Comparison of ENCODE assay signal across 3 cellular contexts in genomic region chr3:13249630-13250395, GRCh38.
TF ChIP-seq lines count a peak whose summit lies in the region.

No MANE protein-coding gene starts in this region.

TF ChIP-seq in K562, 482 proteins besides CTCF, POLR2A, EP300 and RAD21:
- TF ChIP-seq USF1 (CRISPR knock-in tag; IDR thresholded peaks at IDR 0.05) (0 out of 2 replicates have a peak, but pooled peaks have one; percentile 9), RFX1 (IDR thresholded peaks at IDR 0.05) (peak; percentile 63), ZNF778 (CRISPR knock-in tag; IDR thresholded peaks at IDR 0.05) (no peak)

TF ChIP-seq in GM23338, 12 proteins besides CTCF, POLR2A, EP300 and RAD21 (continued from another document):
- TF ChIP-seq ZNF331 (CRISPR knock-in tag; IDR thresholded peaks at IDR 0.05; ENCODE audit: low read depth) (no peak), CREB1 (CRISPR knock-in tag; IDR thresholded peaks at IDR 0.05; ENCODE audit: low read depth) (no peak), NANOG (IDR thresholded peaks at IDR 0.05; ENCODE audit: borderline replicate concordance) (no peak), POLR2AphosphoS5 (IDR thresholded peaks at IDR 0.05; ENCODE audit: low read depth) (no peak), STAT1 (IDR thresholded peaks at IDR 0.05; ENCODE audit: unreplicated experiment) (no peak), ZNF462 (CRISPR knock-in tag; IDR thresholded peaks at IDR 0.05) (no peak), EZH2phosphoT487 (IDR thresholded peaks at IDR 0.05; ENCODE audit: unreplicated experiment) (no peak), ETS1 (IDR thresholded peaks at IDR 0.05) (no peak), ZNF114 (CRISPR knock-in tag; IDR thresholded peaks at IDR 0.05) (no peak), JUNB (IDR thresholded peaks at IDR 0.05; ENCODE audit: unreplicated experiment) (no peak)
- TF ChIP-seq, protein P1, sequence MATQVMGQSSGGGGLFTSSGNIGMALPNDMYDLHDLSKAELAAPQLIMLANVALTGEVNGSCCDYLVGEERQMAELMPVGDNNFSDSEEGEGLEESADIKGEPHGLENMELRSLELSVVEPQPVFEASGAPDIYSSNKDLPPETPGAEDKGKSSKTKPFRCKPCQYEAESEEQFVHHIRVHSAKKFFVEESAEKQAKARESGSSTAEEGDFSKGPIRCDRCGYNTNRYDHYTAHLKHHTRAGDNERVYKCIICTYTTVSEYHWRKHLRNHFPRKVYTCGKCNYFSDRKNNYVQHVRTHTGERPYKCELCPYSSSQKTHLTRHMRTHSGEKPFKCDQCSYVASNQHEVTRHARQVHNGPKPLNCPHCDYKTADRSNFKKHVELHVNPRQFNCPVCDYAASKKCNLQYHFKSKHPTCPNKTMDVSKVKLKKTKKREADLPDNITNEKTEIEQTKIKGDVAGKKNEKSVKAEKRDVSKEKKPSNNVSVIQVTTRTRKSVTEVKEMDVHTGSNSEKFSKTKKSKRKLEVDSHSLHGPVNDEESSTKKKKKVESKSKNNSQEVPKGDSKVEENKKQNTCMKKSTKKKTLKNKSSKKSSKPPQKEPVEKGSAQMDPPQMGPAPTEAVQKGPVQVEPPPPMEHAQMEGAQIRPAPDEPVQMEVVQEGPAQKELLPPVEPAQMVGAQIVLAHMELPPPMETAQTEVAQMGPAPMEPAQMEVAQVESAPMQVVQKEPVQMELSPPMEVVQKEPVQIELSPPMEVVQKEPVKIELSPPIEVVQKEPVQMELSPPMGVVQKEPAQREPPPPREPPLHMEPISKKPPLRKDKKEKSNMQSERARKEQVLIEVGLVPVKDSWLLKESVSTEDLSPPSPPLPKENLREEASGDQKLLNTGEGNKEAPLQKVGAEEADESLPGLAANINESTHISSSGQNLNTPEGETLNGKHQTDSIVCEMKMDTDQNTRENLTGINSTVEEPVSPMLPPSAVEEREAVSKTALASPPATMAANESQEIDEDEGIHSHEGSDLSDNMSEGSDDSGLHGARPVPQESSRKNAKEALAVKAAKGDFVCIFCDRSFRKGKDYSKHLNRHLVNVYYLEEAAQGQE (IDR thresholded peaks at IDR 0.05; ENCODE audit: unreplicated experiment) = no peak

TF ChIP-seq in SK-N-SH, 30 proteins besides CTCF, POLR2A, EP300 and RAD21 (continued from another document):
- TF ChIP-seq MXI1 (IDR thresholded peaks at IDR 0.05; ENCODE audit: low read depth, low read length) = no peak
- TF ChIP-seq NFIC (IDR thresholded peaks at IDR 0.05; ENCODE audit: borderline replicate concordance) = no peak
- TF ChIP-seq EZH2phosphoT487 (IDR thresholded peaks at IDR 0.05; ENCODE audit: borderline replicate concordance, low read depth) = no peak
- no peak for TF ChIP-seq GATA2 (CRISPR knock-in tag; IDR thresholded peaks at IDR 0.05)
- no peak for TF ChIP-seq GABPA (IDR thresholded peaks at IDR 0.05; ENCODE audit: low read depth)
- TF ChIP-seq, protein P2, sequence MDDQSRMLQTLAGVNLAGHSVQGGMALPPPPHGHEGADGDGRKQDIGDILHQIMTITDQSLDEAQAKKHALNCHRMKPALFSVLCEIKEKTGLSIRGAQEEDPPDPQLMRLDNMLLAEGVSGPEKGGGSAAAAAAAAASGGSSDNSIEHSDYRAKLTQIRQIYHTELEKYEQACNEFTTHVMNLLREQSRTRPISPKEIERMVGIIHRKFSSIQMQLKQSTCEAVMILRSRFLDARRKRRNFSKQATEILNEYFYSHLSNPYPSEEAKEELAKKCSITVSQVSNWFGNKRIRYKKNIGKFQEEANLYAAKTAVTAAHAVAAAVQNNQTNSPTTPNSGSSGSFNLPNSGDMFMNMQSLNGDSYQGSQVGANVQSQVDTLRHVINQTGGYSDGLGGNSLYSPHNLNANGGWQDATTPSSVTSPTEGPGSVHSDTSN (IDR thresholded peaks at IDR 0.05) = no peak
- no peak for TF ChIP-seq TEAD4 (IDR thresholded peaks at IDR 0.05; ENCODE audit: borderline replicate concordance, insufficient read depth)
- TF ChIP-seq, protein P3, sequence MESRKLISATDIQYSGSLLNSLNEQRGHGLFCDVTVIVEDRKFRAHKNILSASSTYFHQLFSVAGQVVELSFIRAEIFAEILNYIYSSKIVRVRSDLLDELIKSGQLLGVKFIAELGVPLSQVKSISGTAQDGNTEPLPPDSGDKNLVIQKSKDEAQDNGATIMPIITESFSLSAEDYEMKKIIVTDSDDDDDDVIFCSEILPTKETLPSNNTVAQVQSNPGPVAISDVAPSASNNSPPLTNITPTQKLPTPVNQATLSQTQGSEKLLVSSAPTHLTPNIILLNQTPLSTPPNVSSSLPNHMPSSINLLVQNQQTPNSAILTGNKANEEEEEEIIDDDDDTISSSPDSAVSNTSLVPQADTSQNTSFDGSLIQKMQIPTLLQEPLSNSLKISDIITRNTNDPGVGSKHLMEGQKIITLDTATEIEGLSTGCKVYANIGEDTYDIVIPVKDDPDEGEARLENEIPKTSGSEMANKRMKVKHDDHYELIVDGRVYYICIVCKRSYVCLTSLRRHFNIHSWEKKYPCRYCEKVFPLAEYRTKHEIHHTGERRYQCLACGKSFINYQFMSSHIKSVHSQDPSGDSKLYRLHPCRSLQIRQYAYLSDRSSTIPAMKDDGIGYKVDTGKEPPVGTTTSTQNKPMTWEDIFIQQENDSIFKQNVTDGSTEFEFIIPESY (IDR thresholded peaks at IDR 0.05; ENCODE audit: borderline replicate concordance, low read depth) = no peak
- no peak for TF ChIP-seq MAX (IDR thresholded peaks at IDR 0.05; ENCODE audit: low read depth)
TF ChIP-seq in SK-N-SH: peak in this region for 0.
